In genomic region chr11:133947298-133947905, GRCh38 we compare ENCODE assay signal across 8 cellular contexts. TPM values are rescaled to one million over a fixed set of nuclear protein-coding genes. Genes with fewer than 3 reads are reported as not detected.
A peak's percentile ranks its signal among the peaks of the same experiment; 100 is the strongest.
DNase-seq lines count a peak whose midpoint lies in the region; ATAC-seq and TF ChIP-seq lines count a peak whose summit lies in the region.

No MANE protein-coding gene starts in this region.

- H3K9ac ChIP-seq in parathyroid adenoma: peak overlapping the region; percentile 19

- no peak for TF ChIP-seq EP300 in stomach (IDR thresholded peaks at IDR 0.05)

- no peak for TF ChIP-seq POLR2A in stomach (IDR thresholded peaks at IDR 0.05)

- intact Hi-C loops in stomach (cut with DNase I; ENCODE audit: low total_unique reads): no loop called here

- H3K4me2 ChIP-seq in parathyroid adenoma (ENCODE audit: low read length): no peak overlapping the region

- H3K4me3 Mint-ChIP-seq in activated T-cell treated with anti-CD3 and anti-CD28 coated beads, Interleukin-2, amount 50 U/mL, for 24 hours: peak overlapping the region; percentile 59

- H3K27ac ChIP-seq in parathyroid adenoma: peak overlapping the region; percentile 87
- peak overlapping the region in 2 of 5 donors; percentile 18 to 68 for H3K27ac ChIP-seq in stomach

- TF ChIP-seq CTCF in fibroblast of the aortic adventitia (IDR thresholded peaks at IDR 0.05; ENCODE audit: insufficient read depth, low read length): peak; percentile 50
- TF ChIP-seq CTCF in parathyroid adenoma (IDR thresholded peaks at IDR 0.05): peak; percentile 29
- no peak for TF ChIP-seq CTCF in stomach (IDR thresholded peaks at IDR 0.05)

- peaks cover 23% of the 10 kb centered on the region for H3K36me3 Mint-ChIP-seq in activated T-cell treated with anti-CD3 and anti-CD28 coated beads, Interleukin-2, amount 50 U/mL, for 24 hours (ENCODE audit: low read depth)

- H3K4me3 ChIP-seq in H7 (ENCODE audit: insufficient read depth, low read depth, low read length) (no peak overlapping the region), fibroblast of the aortic adventitia (ENCODE audit: low read depth, low read length) (no peak overlapping the region), parathyroid adenoma (ENCODE audit: low read depth, low read length) (no peak overlapping the region), stomach (peak overlapping the region in 1 of 4 donors; percentile 1)

- no peaks in the 10 kb centered on the region for H3K9me3 ChIP-seq in parathyroid adenoma (ENCODE audit: control insufficient read depth, low read length)
- H3K9me3 ChIP-seq in stomach: no peaks in the 10 kb centered on the region

- DNase-seq in DMS53 (lab: John Stamatoyannopoulos, UW) (peak; percentile 73), H7 (peak; percentile 96), NCI-H526 (lab: John Stamatoyannopoulos, UW) (peak; percentile 55 to 92), fibroblast of the aortic adventitia (ENCODE audit: low read depth) (peak; percentile 45), stomach (no peak)
- DNase-seq in activated T-cell treated with anti-CD3 and anti-CD28 coated beads, Interleukin-2, amount 50 U/mL, for 24 hours: peak; percentile 75

- H3K27me3 ChIP-seq in H7 (ENCODE audit: control insufficient read depth, insufficient read depth, low read length) (no peaks in the 10 kb centered on the region; the same call in 1 of the 2 replicates), parathyroid adenoma (ENCODE audit: control insufficient read depth, insufficient read depth, low read length) (no peaks in the 10 kb centered on the region), stomach (peaks cover 0 to 70% (median 31%) of the 10 kb centered on the region in 3 donors)

- no peaks in the 10 kb centered on the region for H3K27me3 Mint-ChIP-seq in activated T-cell treated with anti-CD3 and anti-CD28 coated beads, Interleukin-2, amount 50 U/mL, for 24 hours

- ATAC-seq in GM19455 (IDR thresholded peaks at IDR 0.05; ENCODE audit: unreplicated experiment): no peak

- H2AFZ ChIP-seq in parathyroid adenoma: peak overlapping the region; percentile 53

- peaks cover 78% of the 10 kb centered on the region for H3K4me1 Mint-ChIP-seq in activated T-cell treated with anti-CD3 and anti-CD28 coated beads, Interleukin-2, amount 50 U/mL, for 24 hours (ENCODE audit: low read depth)

- peaks cover 9% of the 10 kb centered on the region for H3K79me2 ChIP-seq in parathyroid adenoma

- WGBS in stomach, 5 donors: 10 to 14% (median 11%) methylated on average over 12 to 13 of the region's 13 CpGs

- no peaks in the 10 kb centered on the region for H3K9me3 Mint-ChIP-seq in activated T-cell treated with anti-CD3 and anti-CD28 coated beads, Interleukin-2, amount 50 U/mL, for 24 hours

- H3K36me3 ChIP-seq in H7 (replicated peaks; ENCODE audit: control insufficient read depth, insufficient read depth, low read length) (peaks cover 3% of the 10 kb centered on the region), parathyroid adenoma (ENCODE audit: control insufficient read depth, insufficient read depth, low read length) (no peaks in the 10 kb centered on the region), stomach (peaks cover 0 to 18% (median 6%) of the 10 kb centered on the region in 4 donors)

- H3K4me1 ChIP-seq in parathyroid adenoma (peaks cover 26% of the 10 kb centered on the region), stomach (peaks cover 18 to 75% (median 45%) of the 10 kb centered on the region in 4 donors)

- peak overlapping the region; percentile 75 for H3K27ac Mint-ChIP-seq in activated T-cell treated with anti-CD3 and anti-CD28 coated beads, Interleukin-2, amount 50 U/mL, for 24 hours

RNA-seq across cellular contexts. Expression of gene IGSF9B, which starts 9.4 kb away (rescaled TPM):
- 6.1 and 12.4 TPM in 2 replicates for total RNA-seq in H7 (2014; rRNA removed; shearing (Covaris generic))
- total RNA-seq in fibroblast of the aortic adventitia (ENCODE audit: low replicate concordance): 1.7 and 3.2 TPM in 2 replicates
- total RNA-seq in stomach: 10 to 100 TPM in 2 of 5 donors, 1 to 10 TPM in 2, under 1 TPM in 1; 0.58 to 22.3 (median 5.5) TPM
- polyA plus RNA-seq in stomach: 1 to 10 TPM in 1 of 3 donors, under 1 TPM in 1, not detected in 1; 0.44 to 3.1 TPM

Comparison
In these comparisons a context has a peak if more than half of its experiments do, and no peak if none do; other contexts are left out.
1. CTCF ChIP-seq: peak in fibroblast of the aortic adventitia (single experiment) and parathyroid adenoma (single experiment); none in stomach (0 of 7).